14 cellular contexts compared by ENCODE assay signal in genomic region chr3:172905480-172905850, GRCh38.
A peak's percentile ranks its signal among the peaks of the same experiment; 100 is the strongest.
DNase-seq lines count a peak whose midpoint lies in the region; ATAC-seq, FAIRE-seq and TF ChIP-seq lines count a peak whose summit lies in the region.
"Had no signal": no experiment of that assay in that cellular context is flagged by ENCODE, and none has a peak within 500 bp of the region (broad histone marks: within the 10 kb centered on the region; RNA-seq: fewer than 3 reads in every experiment).

No MANE protein-coding gene starts in this region.

- H2BK120ac ChIP-seq in H1 (replicated peaks; ENCODE audit: low read depth, low read length) = no peak overlapping the region

- H3K56ac ChIP-seq in H1 (replicated peaks; ENCODE audit: insufficient read length, low read depth, low read length) = no peak overlapping the region

- H2BK5ac ChIP-seq in H1 (ENCODE audit: low read depth, low read length) = no peak overlapping the region

- H4K5ac ChIP-seq in H1 (ENCODE audit: insufficient read length, low read depth, low read length) = no peak overlapping the region

- DNase-seq in ELR (ENCODE audit: low read depth) (peak; percentile 20), amniotic epithelial cell (ENCODE audit: low read depth) (peak; percentile 9), H1 (ENCODE audit: low read depth in 1 of 2, low spot score in 2 of 2) (no peak), hepatic stellate cell (ENCODE audit: low spot score) (peak; percentile 5), epidermal melanocyte (ENCODE audit: insufficient read length, low spot score) (no peak)
- no peak for DNase-seq in activated CD4-positive, alpha-beta T cell treated with anti-CD3 and anti-CD28 coated beads, Interleukin-2, amount 50 U/mL, for 4 hours
- DNase-seq in stimulated activated CD8-positive, alpha-beta memory T cell treated with anti-CD3 and anti-CD28 coated beads, Interleukin-4, amount 100 ng/mL, for 48 hours = no peak
- DNase-seq: CD4-positive, alpha-beta memory T cell; DMS79; GDM1 had no signal

- no peak overlapping the region for H3K4ac ChIP-seq in H1 (replicated peaks; ENCODE audit: insufficient read length, low read depth, low read length)

- no peak for TF ChIP-seq CTCF in H1 (IDR thresholded peaks at IDR 0.05; ENCODE audit: control extremely low read depth in 1 of 3, insufficient read depth in 1 of 3, low read depth in 1 of 3, low read length in 3 of 3)

- H3K23ac ChIP-seq in H1 (ENCODE audit: insufficient read length) = no peak overlapping the region

- H3K23me2 ChIP-seq in H1 (ENCODE audit: low read depth, low read length) = no peaks in the 10 kb centered on the region

- peaks cover 0 to 6% (median 4%) of the 10 kb centered on the region in 4 experiments; a peak in 6 of 7 replicates for H3K4me1 ChIP-seq in H1 (replicated peaks in 1 of 4; ENCODE audit: control insufficient read depth in 3 of 4, insufficient read depth in 4 of 4, low read length in 3 of 4)
- H3K4me1 ChIP-seq: BE2C had no signal

- no peak overlapping the region for H2BK20ac ChIP-seq in H1 (ENCODE audit: low read length)

- no peak for TF ChIP-seq POLR2A in H1 (IDR thresholded peaks at IDR 0.05; ENCODE audit: control extremely low read depth in 1 of 2, low read depth in 2 of 2, low read length in 2 of 2)

- no peak for FAIRE-seq in H1 (lab: Jason Lieb, UNC)
- FAIRE-seq: GM12892 had no signal

- POLR2A ChIA-PET in H1 (lab: Charles Lee; ENCODE audit: partially characterized antibody) = interaction anchor here (0.9 kb wide), 1 partner anchor 10 kb away, joined by 3 read pairs; no protein-coding TSS in a partner anchor

- H3K9me3 ChIP-seq in H1 (ENCODE audit: insufficient read depth in 2 of 2, low read depth in 1 of 2, low read length in 1 of 2) = no peaks in the 10 kb centered on the region
- H3K9me3 ChIP-seq: BE2C had no signal

- H2AFZ ChIP-seq in H1 (ENCODE audit: low read length) = peak overlapping the region; percentile 75; the same call in 1 of the 2 replicates

- no peak for ATAC-seq in GM21528 (IDR thresholded peaks at IDR 0.05; ENCODE audit: low FRiP score, unreplicated experiment)

- no peak for TF ChIP-seq EP300 in H1 (IDR thresholded peaks at IDR 0.05; ENCODE audit: borderline replicate concordance in 1 of 2, low read depth in 2 of 2, low read length in 2 of 2)

- no peak for TF ChIP-seq RAD21 in H1 (IDR thresholded peaks at IDR 0.05 in 1 of 2, conservative IDR thresholded peaks at IDR 0.05 in 1 of 2; ENCODE audit: low read depth in 2 of 2, low read length in 2 of 2)

- H3K36me3 ChIP-seq in H1 (ENCODE audit: control insufficient read depth in 2 of 4, insufficient read depth in 4 of 4, low read length in 3 of 4) = no peaks in the 10 kb centered on the region
- H3K36me3 ChIP-seq: BE2C had no signal

- no peak overlapping the region for H2BK15ac ChIP-seq in H1 (ENCODE audit: low read length)

- 67% methylated on average over 1 of the region's 1 CpG; no CpG with 5 or more reads in 1 of the 2 experiments for WGBS in H1 (ENCODE audit: extremely low coverage in 1 of 2, insufficient coverage in 1 of 2, insufficient read length in 1 of 2, insufficient replicate concordance in 2 of 2, low coverage in 1 of 2, low lambda C conversion rate in 2 of 2, missing lambda C conversion rate in 1 of 2), 2 experiments

- CTCF ChIA-PET in H1 (lab: Charles Lee; ENCODE audit: partially characterized antibody) = interaction anchor here (0.6 to 2.2 kb wide), 2 partner anchors 8 to 10 kb away, joined by 3 to 8 read pairs; no protein-coding TSS in a partner anchor

- H3K18ac ChIP-seq in H1 (ENCODE audit: extremely low read depth, low read length) = no peak overlapping the region

- H4K8ac ChIP-seq in H1 (ENCODE audit: extremely low read depth, insufficient read depth, low read length) = no peak overlapping the region

- no peaks in the 10 kb centered on the region for H4K20me1 ChIP-seq in H1 (replicated peaks in 1 of 2; ENCODE audit: control insufficient read depth in 1 of 2, insufficient read depth in 2 of 2, low read length in 2 of 2)

- no peaks in the 10 kb centered on the region for H3K27me3 ChIP-seq in H1 (replicated peaks in 1 of 4; ENCODE audit: control insufficient read depth in 3 of 4, extremely low read depth in 1 of 4, insufficient read depth in 3 of 4, low read length in 3 of 4)
- H3K27me3 ChIP-seq: BE2C had no signal

- H3K4me3 ChIP-seq in H1 (ENCODE audit: extremely low read depth in 1 of 4, insufficient read depth in 2 of 4, low read depth in 3 of 4, low read length in 4 of 4) = no peak overlapping the region

- H3K79me1 ChIP-seq in H1 (ENCODE audit: low read depth, low read length) = no peaks in the 10 kb centered on the region

- no peak overlapping the region for H2AK5ac ChIP-seq in H1 (ENCODE audit: low read depth, low read length)

- H3K14ac ChIP-seq in H1 (ENCODE audit: insufficient read length) = no peak overlapping the region

- 0 out of 4 replicates have a peak overlapping the region, but pooled peaks of 1 of the 2 experiments have one; percentile 2 for H3K4me2 ChIP-seq in H1 (ENCODE audit: insufficient read depth in 1 of 2, low read depth in 2 of 2, low read length in 2 of 2)

- H4K91ac ChIP-seq in H1 (replicated peaks; ENCODE audit: insufficient read length, low read length) = no peak overlapping the region

- no peak overlapping the region for H3K27ac ChIP-seq in H1 (ENCODE audit: low read depth, low read length)
- H3K27ac ChIP-seq: C4-2B had no signal

- no peak overlapping the region for H3K9ac ChIP-seq in H1 (replicated peaks in 1 of 4; ENCODE audit: extremely low read depth in 1 of 4, low read depth in 3 of 4, low read length in 3 of 4)

- no peaks in the 10 kb centered on the region for H3K79me2 ChIP-seq in H1 (ENCODE audit: control insufficient read depth in 1 of 2, insufficient read depth in 2 of 2, low read length in 2 of 2)

- H2BK12ac ChIP-seq in H1 (ENCODE audit: low read depth, low read length) = no peak overlapping the region

TF ChIP-seq in H1, 55 proteins besides CTCF, POLR2A, EP300 and RAD21:
- no peak for TF ChIP-seq TEAD4 (IDR thresholded peaks at IDR 0.05; ENCODE audit: low read depth, low read length)
- no peak for TF ChIP-seq YY1 (IDR thresholded peaks at IDR 0.05; ENCODE audit: low read depth, low read length)
- TF ChIP-seq NANOG (IDR thresholded peaks at IDR 0.05; ENCODE audit: insufficient read depth, low read depth, low read length, poor library complexity, severe bottlenecking) = no peak
- TF ChIP-seq TBP (IDR thresholded peaks at IDR 0.05; ENCODE audit: low read depth, low read length) = no peak
- no peak for TF ChIP-seq TCF12 (IDR thresholded peaks at IDR 0.05; ENCODE audit: low read depth, low read length)
- no peak for TF ChIP-seq JUN (IDR thresholded peaks at IDR 0.05; ENCODE audit: low read depth, low read length)
- TF ChIP-seq GABPA (IDR thresholded peaks at IDR 0.05; ENCODE audit: borderline replicate concordance, insufficient read depth, low read length) = no peak
- TF ChIP-seq SP1 (IDR thresholded peaks at IDR 0.05; ENCODE audit: low read depth, low read length) = no peak
- no peak for TF ChIP-seq GTF2F1 (IDR thresholded peaks at IDR 0.05; ENCODE audit: borderline replicate concordance, low read depth, low read length)
- no peak for TF ChIP-seq CHD2 (IDR thresholded peaks at IDR 0.05; ENCODE audit: low read length)
- TF ChIP-seq SAP30 (IDR thresholded peaks at IDR 0.05; ENCODE audit: insufficient read depth, insufficient replicate concordance, low read length) = no peak
- no peak for TF ChIP-seq SUZ12 (IDR thresholded peaks at IDR 0.05; ENCODE audit: low read length)
- no peak for TF ChIP-seq CBX5 (IDR thresholded peaks at IDR 0.05; ENCODE audit: low read depth, low read length)
- no peak for TF ChIP-seq CBX8 (IDR thresholded peaks at IDR 0.05; ENCODE audit: borderline replicate concordance, low read depth, low read length)
- no peak for TF ChIP-seq KDM4A (IDR thresholded peaks at IDR 0.05; ENCODE audit: low read depth, low read length, severe bottlenecking)
- no peak for TF ChIP-seq BACH1 (IDR thresholded peaks at IDR 0.05; ENCODE audit: low read length)
- no peak for TF ChIP-seq E2F6 (IDR thresholded peaks at IDR 0.05)
- no peak for TF ChIP-seq SIN3A (conservative IDR thresholded peaks at IDR 0.05 in 1 of 2, IDR thresholded peaks at IDR 0.05 in 1 of 2; ENCODE audit: low read depth in 1 of 2, low read length in 2 of 2)
- no peak for TF ChIP-seq RFX5 (IDR thresholded peaks at IDR 0.05; ENCODE audit: borderline replicate concordance, low read depth, low read length)

Comparison
In these comparisons a context has a peak if more than half of its experiments do, and no peak if none do; other contexts are left out.
1. DNase-seq: peak in ELR (single experiment), amniotic epithelial cell (single experiment) and hepatic stellate cell (single experiment); none in H1 (0 of 2), epidermal melanocyte (single experiment), activated CD4-positive, alpha-beta T cell treated with anti-CD3 and anti-CD28 coated beads, Interleukin-2, amount 50 U/mL, for 4 hours (0 of 2) and stimulated activated CD8-positive, alpha-beta memory T cell treated with anti-CD3 and anti-CD28 coated beads, Interleukin-4, amount 100 ng/mL, for 48 hours (single experiment).